In genomic region chr2:62339413-62339812, GRCh38 we compare ENCODE assay signal across 10 cellular contexts.
"Had no signal": no experiment of that assay in that cellular context is flagged by ENCODE, and none has a peak within 500 bp of the region (broad histone marks: within the 10 kb centered on the region; RNA-seq: fewer than 3 reads in every experiment).

No MANE protein-coding gene starts in this region.

- ATAC-seq: activated CD8-positive, alpha-beta T cell treated with anti-CD3 and anti-CD28 coated beads for 36 hours; gastroesophageal sphincter had no signal

- H3K27ac ChIP-seq: gastroesophageal sphincter, WERI-Rb-1 had no signal

- H3K9me3 ChIP-seq: gastroesophageal sphincter, sigmoid colon had no signal

- H3K36me3 ChIP-seq: gastroesophageal sphincter, sigmoid colon, WERI-Rb-1 had no signal

- FAIRE-seq: kidney had no signal

- H3K4me3 ChIP-seq: gastroesophageal sphincter, sigmoid colon had no signal

- H3K27me3 ChIP-seq: gastroesophageal sphincter, sigmoid colon had no signal

- DNase-seq: activated CD8-positive, alpha-beta memory T cell treated with anti-CD3 and anti-CD28 coated beads, Interleukin-2, amount 50 U/mL, for 4 hours; activated CD8-positive, alpha-beta T cell treated with anti-CD3 and anti-CD28 coated beads for 36 hours; activated naive CD4-positive, alpha-beta T cell treated with anti-CD3 and anti-CD28 coated beads for 36 hours; kidney; nephron progenitor cell; sigmoid colon; stimulated activated naive CD4-positive, alpha-beta T cell treated with Interleukin-2 at 50 U/mL for 16 hours; T1000; WERI-Rb-1 had no signal
